In genomic region chr2:25444608-25445270, GRCh38 we compare ENCODE assay signal across 20 cellular contexts.
"Had no signal": no experiment of that assay in that cellular context is flagged by ENCODE, and none has a peak within 500 bp of the region (broad histone marks: within the 10 kb centered on the region; RNA-seq: fewer than 3 reads in every experiment).

No MANE protein-coding gene starts in this region.

- H3K4me3 ChIP-seq: dorsolateral prefrontal cortex, heart left ventricle, thoracic aorta, transverse colon had no signal

- H3K9me3 ChIP-seq: heart left ventricle, thoracic aorta, transverse colon had no signal

- DNase-seq: cortex of kidney; dorsolateral prefrontal cortex; effector CD8-positive, alpha-beta T cell; heart left ventricle; hypothalamus; mammary epithelial cell; natural killer cell; right cardiac atrium; small intestine; stimulated activated CD4-positive, alpha-beta T cell treated with anti-CD3 and anti-CD28 coated beads, Interleukin-4, amount 100 ng/mL, for 1 hour; stimulated activated CD8-positive, alpha-beta memory T cell treated with anti-CD3 and anti-CD28 coated beads, Interleukin-4, amount 100 ng/mL, for 48 hours; substantia nigra; transverse colon had no signal

- FAIRE-seq: frontal cortex, islet of Langerhans, small intestine had no signal

- H3K4me1 ChIP-seq: heart left ventricle, transverse colon had no signal

- H3K4me1 Mint-ChIP-seq: natural killer cell; neural crest cell; stimulated activated effector memory CD8-positive, alpha-beta T cell treated with anti-CD3 and anti-CD28 coated beads, Interleukin-12 subunit alpha, Interleukin-12 subunit beta, amount 100 ng/mL, for 72 hours had no signal

- H3K27me3 Mint-ChIP-seq: stimulated activated naive CD8-positive, alpha-beta T cell treated with anti-CD3 and anti-CD28 coated beads, Interleukin-15, Interleukin-2, amounts not matched to agents 100 ng/mL and 50 ng/mL, for 24 hours had no signal

- ATAC-seq: heart left ventricle; left lobe of liver; natural killer cell; right cardiac atrium; stimulated activated effector memory CD8-positive, alpha-beta T cell treated with anti-CD3 and anti-CD28 coated beads, Interleukin-12 subunit alpha, Interleukin-12 subunit beta, amount 100 ng/mL, for 72 hours had no signal

- H3K27me3 ChIP-seq: dorsolateral prefrontal cortex, heart left ventricle, transverse colon had no signal

- H3K36me3 ChIP-seq: thoracic aorta, transverse colon had no signal

- H3K27ac ChIP-seq: dorsolateral prefrontal cortex, heart left ventricle, thoracic aorta, transverse colon had no signal

- H3K9me3 Mint-ChIP-seq: natural killer cell; neural crest cell; stimulated activated effector memory CD8-positive, alpha-beta T cell treated with anti-CD3 and anti-CD28 coated beads, Interleukin-12 subunit alpha, Interleukin-12 subunit beta, amount 100 ng/mL, for 72 hours; stimulated activated naive CD8-positive, alpha-beta T cell treated with anti-CD3 and anti-CD28 coated beads, Interleukin-15, Interleukin-2, amounts not matched to agents 100 ng/mL and 50 ng/mL, for 24 hours had no signal

- H3K27ac Mint-ChIP-seq: natural killer cell; stimulated activated effector memory CD8-positive, alpha-beta T cell treated with anti-CD3 and anti-CD28 coated beads, Interleukin-12 subunit alpha, Interleukin-12 subunit beta, amount 100 ng/mL, for 72 hours; stimulated activated naive CD8-positive, alpha-beta T cell treated with anti-CD3 and anti-CD28 coated beads, Interleukin-15, Interleukin-2, amounts not matched to agents 100 ng/mL and 50 ng/mL, for 24 hours had no signal

- H3K4me3 Mint-ChIP-seq: natural killer cell; neural crest cell; stimulated activated effector memory CD8-positive, alpha-beta T cell treated with anti-CD3 and anti-CD28 coated beads, Interleukin-12 subunit alpha, Interleukin-12 subunit beta, amount 100 ng/mL, for 72 hours; stimulated activated naive CD8-positive, alpha-beta T cell treated with anti-CD3 and anti-CD28 coated beads, Interleukin-15, Interleukin-2, amounts not matched to agents 100 ng/mL and 50 ng/mL, for 24 hours had no signal
